ENCODE assay signal across 18 cellular contexts in the genomic region with DNA sequence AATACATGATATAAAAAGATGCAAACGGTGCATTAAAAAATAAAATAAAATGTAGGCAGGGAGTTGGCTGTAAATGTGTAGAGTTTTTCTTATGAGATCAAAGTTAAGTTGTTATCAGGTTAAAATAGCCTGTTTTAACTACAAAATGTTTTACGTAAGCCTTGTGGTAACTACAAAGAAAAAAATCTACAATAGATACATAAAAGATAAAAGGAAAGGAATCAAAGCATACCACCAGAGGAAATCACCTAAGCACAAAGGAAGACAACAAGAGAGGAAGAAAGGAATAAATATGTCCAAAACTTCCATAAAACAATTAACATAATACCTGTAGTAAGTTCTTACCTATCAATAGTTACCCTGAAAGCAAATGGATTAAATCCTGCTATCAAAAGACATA. TPM values are rescaled to one million over a fixed set of nuclear protein-coding genes. Genes with fewer than 3 reads are reported as not detected.
"Had no signal": no experiment of that assay in that cellular context is flagged by ENCODE, and none has a peak within 500 bp of the region (broad histone marks: within the 10 kb centered on the region; RNA-seq: fewer than 3 reads in every experiment).

No MANE protein-coding gene starts in this region.

- H3K4me3 ChIP-seq: psoas muscle, skin epidermis, thoracic aorta, upper lobe of left lung had no signal

- H3K4me3 Mint-ChIP-seq: endodermal cell, memory B cell, naive B cell had no signal

- H3K4me1 Mint-ChIP-seq: endodermal cell, memory B cell, naive B cell had no signal

- H3K36me3 Mint-ChIP-seq: memory B cell had no signal

- H3K4me1 ChIP-seq: psoas muscle, upper lobe of left lung had no signal

- DNase-seq: activated CD4-positive, alpha-beta T cell treated with anti-CD3 and anti-CD28 coated beads, Interleukin-2, amount 50 U/mL, for 48 hours; activated CD4-positive, CD25-positive, alpha-beta regulatory T cell; activated gamma-delta T cell treated with Interleukin-2 at 50 U/mL for 16 hours; amniotic stem cell; endodermal cell; foreskin fibroblast; naive B cell; psoas muscle; right cardiac atrium; SW 1271; T1000; upper lobe of left lung had no signal

- H3K9me3 ChIP-seq: psoas muscle, thoracic aorta had no signal

- H3K27me3 Mint-ChIP-seq: memory B cell had no signal

- H3K9me3 Mint-ChIP-seq: endodermal cell had no signal

- H3K27me3 ChIP-seq: upper lobe of left lung had no signal

- H3K27ac Mint-ChIP-seq: endodermal cell, memory B cell, naive B cell had no signal

- H3K36me3 ChIP-seq: thoracic aorta, upper lobe of left lung had no signal

- ATAC-seq: psoas muscle, right cardiac atrium had no signal

- H3K27ac ChIP-seq: epithelial cell of prostate, psoas muscle, skin epidermis, thoracic aorta, upper lobe of left lung had no signal

RNA-seq across cellular contexts. Expression of a gene that starts 12.2 kb away (rescaled TPM):
- total RNA-seq: dermis microvascular lymphatic vessel endothelial cell, osteocyte had no signal
